8 cellular contexts compared by ENCODE assay signal in genomic region chr1:156583821-156584622, GRCh38. TPM values are rescaled to one million over a fixed set of nuclear protein-coding genes. Genes with fewer than 3 reads are reported as not detected.
DNase-seq lines count a peak whose midpoint lies in the region; ATAC-seq and TF ChIP-seq lines count a peak whose summit lies in the region.

No MANE protein-coding gene starts in this region.

- H3K4me1 ChIP-seq in SJSA1 (replicated peaks) (peaks cover 7% of the 10 kb centered on the region), trophoblast cell (ENCODE audit: control insufficient read depth in 1 of 2, insufficient read depth in 2 of 2, low read length in 2 of 2) (no peaks in the 10 kb centered on the region), vagina (no peaks in the 10 kb centered on the region)

- peak; percentile 84 to 92 (median 90) for TF ChIP-seq CTCF in vagina (IDR thresholded peaks at IDR 0.05)

- peak; percentile 88 for DNase-seq in ELR (ENCODE audit: low read depth)
- DNase-seq in NAMALWA (ENCODE audit: low spot score) = peak; percentile 96
- DNase-seq in SJSA1 (ENCODE audit: low read depth in 1 of 2, low spot score in 2 of 2) = peak; percentile 58 to 78
- peak; percentile 29 to 55 (median 38) for DNase-seq in activated naive CD4-positive, alpha-beta T cell (lab: John Stamatoyannopoulos, UW)
- DNase-seq in globus pallidus (ENCODE audit: low spot score) = peak; percentile 77
- DNase-seq in trophoblast cell = peak; percentile 67 to 93
- no peak for DNase-seq in vagina (ENCODE audit: extremely low spot score in 2 of 2)

- H3K14ac ChIP-seq in trophoblast cell (ENCODE audit: low read length) = no peak overlapping the region

- intact Hi-C loops in vagina (cut with DNase I) = loop anchor here (5.0 to 10.0 kb wide), 3 partner anchors 69 to 199 kb away; no protein-coding TSS in a partner anchor

- no peak overlapping the region for H4K8ac ChIP-seq in trophoblast cell (ENCODE audit: low read depth, low read length)

- no peaks in the 10 kb centered on the region for H3K79me1 ChIP-seq in trophoblast cell (ENCODE audit: low read length)

- no peak overlapping the region for H3K18ac ChIP-seq in trophoblast cell (ENCODE audit: low read length)

- no peak overlapping the region for H3K4me3 ChIP-seq in SJSA1
- H3K4me3 ChIP-seq in trophoblast cell (ENCODE audit: low read depth, low read length) = no peak overlapping the region
- H3K4me3 ChIP-seq in vagina = no peak overlapping the region

- H3K9me3 ChIP-seq in SJSA1 (replicated peaks) (no peaks in the 10 kb centered on the region), trophoblast cell (ENCODE audit: insufficient read depth, low read depth, low read length) (no peaks in the 10 kb centered on the region), vagina (no peaks in the 10 kb centered on the region)

- H3K4ac ChIP-seq in trophoblast cell (ENCODE audit: low read depth, low read length) = no peak overlapping the region

- no peak overlapping the region for H2AFZ ChIP-seq in trophoblast cell (ENCODE audit: insufficient read depth, low read length, poor library complexity)

- no peak overlapping the region for H3K23ac ChIP-seq in trophoblast cell (ENCODE audit: low read length)

- no peak overlapping the region for H3K4me2 ChIP-seq in trophoblast cell (ENCODE audit: low read length)

- no peak overlapping the region for H2BK5ac ChIP-seq in trophoblast cell (ENCODE audit: low read depth, low read length, poor library complexity)

- H3K36me3 ChIP-seq in SJSA1 (no peaks in the 10 kb centered on the region), trophoblast cell (ENCODE audit: control insufficient read depth in 1 of 2, insufficient read depth in 2 of 2, low read length in 2 of 2) (no peaks in the 10 kb centered on the region), vagina (no peaks in the 10 kb centered on the region)

- H3K27ac ChIP-seq in SJSA1 (no peak overlapping the region), trophoblast cell (ENCODE audit: low read depth, low read length) (no peak overlapping the region), vagina (no peak overlapping the region)

- no CpG with 5 or more reads among the region's 20 CpGs for WGBS in trophoblast cell (ENCODE audit: extremely low coverage, insufficient coverage, insufficient read length)

- no peak for ATAC-seq in GM19467 (IDR thresholded peaks at IDR 0.05; ENCODE audit: unreplicated experiment)

- H2AK5ac ChIP-seq in trophoblast cell (ENCODE audit: low read length) = no peak overlapping the region

- TF ChIP-seq POLR2A in vagina (IDR thresholded peaks at IDR 0.05) = no peak

- no peak overlapping the region for H4K12ac ChIP-seq in trophoblast cell (ENCODE audit: low read depth, low read length)

- no peaks in the 10 kb centered on the region for H3K27me3 ChIP-seq in SJSA1 (replicated peaks)
- no peaks in the 10 kb centered on the region for H3K27me3 ChIP-seq in trophoblast cell (ENCODE audit: insufficient read depth, low read length)
- no peaks in the 10 kb centered on the region for H3K27me3 ChIP-seq in vagina

- no peak overlapping the region for H2BK12ac ChIP-seq in trophoblast cell (ENCODE audit: low read length)

- H4K91ac ChIP-seq in trophoblast cell (ENCODE audit: low read depth, low read length) = no peak overlapping the region

- H3K9ac ChIP-seq in trophoblast cell (ENCODE audit: low read length) = no peak overlapping the region

- no peaks in the 10 kb centered on the region for H3K79me2 ChIP-seq in trophoblast cell (ENCODE audit: control insufficient read depth, insufficient read depth, low read length, poor library complexity)

- no peak overlapping the region for H2BK120ac ChIP-seq in trophoblast cell (ENCODE audit: insufficient read depth, low read length, poor library complexity)

RNA-seq across cellular contexts. Expression of gene TTC24, which starts 4.5 kb away (rescaled TPM):
- total RNA-seq in SJSA1 (2014; rRNA removed; shearing (Covaris generic)) = not detected in 2 replicates
- not detected in 2 replicates for polyA plus RNA-seq in trophoblast cell (2013)
- not detected for total RNA-seq in vagina

RNA-seq across cellular contexts. Expression of gene NAXE, which starts 7.6 kb away (rescaled TPM):
- total RNA-seq in SJSA1 (2014; rRNA removed; shearing (Covaris generic)) = 67.9 and 70.6 TPM in 2 replicates
- 46.9 and 47.2 TPM in 2 replicates for polyA plus RNA-seq in trophoblast cell (2013)
- 46.7 TPM for total RNA-seq in vagina

RNA-seq across cellular contexts. Expression of gene IQGAP3, which starts 11.7 kb away (rescaled TPM):
- 38.3 and 64.1 TPM in 2 replicates for total RNA-seq in SJSA1 (2014; rRNA removed; shearing (Covaris generic))
- polyA plus RNA-seq in trophoblast cell (2013) = 14.7 and 15.2 TPM in 2 replicates
- 2.9 TPM for total RNA-seq in vagina

RNA-seq across cellular contexts. Expression of gene GPATCH4, which starts 17.3 kb away (rescaled TPM):
- total RNA-seq in SJSA1 (2014; rRNA removed; shearing (Covaris generic)) = 10.0 and 18.4 TPM in 2 replicates
- 16.5 and 16.8 TPM in 2 replicates for polyA plus RNA-seq in trophoblast cell (2013)
- 25.8 TPM for total RNA-seq in vagina

RNA-seq across cellular contexts. Expression of gene HAPLN2, which starts 35.2 kb away (rescaled TPM):
- total RNA-seq in SJSA1 (2014; rRNA removed; shearing (Covaris generic)) = not detected in 2 replicates
- 0.06 TPM in 1 of 2 replicates, not detected in the other for polyA plus RNA-seq in trophoblast cell (2013)
- not detected for total RNA-seq in vagina

Comparison
In these comparisons a context has a peak if more than half of its experiments do, and no peak if none do; other contexts are left out.
1. DNase-seq: peak in ELR (single experiment), NAMALWA (single experiment), SJSA1 (2 of 2), activated naive CD4-positive, alpha-beta T cell (4 of 4), globus pallidus (single experiment) and trophoblast cell (2 of 2); none in vagina (0 of 2).